In the genomic region with DNA sequence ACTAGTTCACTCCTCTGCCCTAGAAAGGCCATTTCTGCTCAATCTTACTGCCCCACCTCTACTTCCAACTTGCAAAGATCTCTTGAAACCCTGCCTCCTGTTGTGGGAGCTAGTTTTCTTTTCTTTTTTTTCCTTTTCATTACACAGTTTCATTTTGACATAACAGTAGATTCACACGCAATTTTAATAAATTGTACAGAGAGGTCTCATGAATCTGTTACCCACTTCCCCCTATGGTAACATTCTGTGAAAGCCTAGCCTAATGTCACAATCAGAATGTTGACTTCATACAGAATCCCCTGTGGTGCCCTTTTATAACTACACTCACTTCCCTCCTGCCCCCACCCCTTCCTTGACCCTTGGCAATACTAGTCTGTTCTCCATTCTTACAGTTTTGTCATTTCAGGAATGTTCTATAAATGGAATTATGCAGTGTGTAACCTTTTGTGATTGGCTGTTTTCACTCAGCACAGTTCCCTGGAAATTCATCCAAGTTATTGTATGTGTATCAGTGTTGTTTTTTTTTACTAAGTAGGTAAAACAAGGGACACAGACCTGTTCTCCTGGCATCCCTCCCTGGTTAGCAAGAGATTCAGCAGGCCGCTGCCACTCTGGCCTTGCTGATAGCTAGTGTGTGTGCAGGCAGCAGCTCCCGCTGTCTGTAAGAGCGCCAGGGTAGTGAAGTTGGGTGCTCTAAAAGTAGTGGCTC, we compare ENCODE assay signal across 9 cellular contexts. TPM values are rescaled to one million over a fixed set of nuclear protein-coding genes. Genes with fewer than 3 reads are reported as not detected.
DNase-seq lines count a peak whose midpoint lies in the region; ATAC-seq, FAIRE-seq and TF ChIP-seq lines count a peak whose summit lies in the region.
"Had no signal": no experiment of that assay in that cellular context is flagged by ENCODE, and none has a peak within 500 bp of the region (broad histone marks: within the 10 kb centered on the region; RNA-seq: fewer than 3 reads in every experiment).

No MANE protein-coding gene starts in this region.

- peaks cover 11% of the 10 kb centered on the region for H3K4me1 Mint-ChIP-seq in activated T-helper 2 cell treated with anti-CD3 and anti-CD28 coated beads, Interferon-gamma antibody, Interleukin-2, Interleukin-4, amounts not matched to agents 10 μg/mL and 5 μg/mL and 100 μg/mL, durations not matched to agents 14 hours and 24 hours and 36 hours (ENCODE audit: low read depth)

- peak overlapping the region; percentile 1 for H3K4me3 Mint-ChIP-seq in activated T-helper 2 cell treated with anti-CD3 and anti-CD28 coated beads, Interferon-gamma antibody, Interleukin-2, Interleukin-4, amounts not matched to agents 10 μg/mL and 5 μg/mL and 100 μg/mL, durations not matched to agents 14 hours and 24 hours and 36 hours (ENCODE audit: low read depth)
- H3K4me3 Mint-ChIP-seq: activated naive CD8-positive, alpha-beta T cell had no signal

- H3K36me3 Mint-ChIP-seq in activated T-helper 2 cell treated with anti-CD3 and anti-CD28 coated beads, Interferon-gamma antibody, Interleukin-2, Interleukin-4, amounts not matched to agents 10 μg/mL and 5 μg/mL and 100 μg/mL, durations not matched to agents 14 hours and 24 hours and 36 hours (ENCODE audit: low read depth), result no peaks in the 10 kb centered on the region
- H3K36me3 Mint-ChIP-seq: activated naive CD8-positive, alpha-beta T cell had no signal

- no peaks in the 10 kb centered on the region for H3K9me3 Mint-ChIP-seq in activated T-helper 2 cell treated with anti-CD3 and anti-CD28 coated beads, Interferon-gamma antibody, Interleukin-2, Interleukin-4, amounts not matched to agents 10 μg/mL and 5 μg/mL and 100 μg/mL, durations not matched to agents 14 hours and 24 hours and 36 hours

- DNase-seq in GM20000 (ENCODE audit: low spot score) (peak; percentile 59), iris pigment epithelial cell (ENCODE audit: low read depth) (peak; percentile 78), superior temporal gyrus (ENCODE audit: extremely low spot score) (peak; percentile 37), NCI-H2227 (lab: John Stamatoyannopoulos, UW; ENCODE audit: unreplicated experiment) (no peak), D721Med (ENCODE audit: insufficient read length, low spot score) (no peak)
- DNase-seq in activated T-helper 2 cell treated with anti-CD3 and anti-CD28 coated beads, Interferon-gamma antibody, Interleukin-2, Interleukin-4, amounts not matched to agents 10 μg/mL and 5 μg/mL and 100 μg/mL, durations not matched to agents 14 hours and 24 hours and 36 hours (ENCODE audit: low spot score), result no peak
- no peak for DNase-seq in activated CD8-positive, alpha-beta memory T cell treated with anti-CD3 and anti-CD28 coated beads for 24 hours

- ATAC-seq in HG03139 (IDR thresholded peaks at IDR 0.05; ENCODE audit: unreplicated experiment), result no peak

- H3K27me3 Mint-ChIP-seq in activated T-helper 2 cell treated with anti-CD3 and anti-CD28 coated beads, Interferon-gamma antibody, Interleukin-2, Interleukin-4, amounts not matched to agents 10 μg/mL and 5 μg/mL and 100 μg/mL, durations not matched to agents 14 hours and 24 hours and 36 hours (ENCODE audit: low read depth), result peaks cover 4% of the 10 kb centered on the region
- H3K27me3 Mint-ChIP-seq: activated naive CD8-positive, alpha-beta T cell had no signal

- intact Hi-C loops in activated T-helper 2 cell treated with anti-CD3 and anti-CD28 coated beads, Interferon-gamma antibody, Interleukin-2, Interleukin-4, amounts not matched to agents 10 μg/mL and 5 μg/mL and 100 μg/mL, durations not matched to agents 14 hours and 24 hours and 36 hours (cut with micrococcal nuclease), result no loop called here

- FAIRE-seq in D721Med (lab: Jason Lieb, UNC), result no peak

- peak overlapping the region; percentile 24 for H3K27ac Mint-ChIP-seq in activated T-helper 2 cell treated with anti-CD3 and anti-CD28 coated beads, Interferon-gamma antibody, Interleukin-2, Interleukin-4, amounts not matched to agents 10 μg/mL and 5 μg/mL and 100 μg/mL, durations not matched to agents 14 hours and 24 hours and 36 hours
- H3K27ac Mint-ChIP-seq: activated naive CD8-positive, alpha-beta T cell had no signal

- TF ChIP-seq CTCF in GM20000 (IDR thresholded peaks at IDR 0.05; ENCODE audit: extremely low read depth, missing control alignments), result no peak
- no peak for TF ChIP-seq CTCF in D721Med (IDR thresholded peaks at IDR 0.05; ENCODE audit: insufficient read depth, missing control alignments)

RNA-seq across cellular contexts. Expression of a gene that starts 21.5 kb away (rescaled TPM):
- total RNA-seq in activated T-helper 2 cell treated with anti-CD3 and anti-CD28 coated beads, Interferon-gamma antibody, Interleukin-2, Interleukin-4, amounts not matched to agents 10 μg/mL and 5 μg/mL and 100 μg/mL, durations not matched to agents 14 hours and 24 hours and 36 hours, result 0.52 and 0.62 TPM in 2 replicates

Comparison
In these comparisons a context has a peak if more than half of its experiments do, and no peak if none do; other contexts are left out.
1. DNase-seq: peak in GM20000 (single experiment), iris pigment epithelial cell (single experiment) and superior temporal gyrus (single experiment); none in activated T-helper 2 cell treated with anti-CD3 and anti-CD28 coated beads, Interferon-gamma antibody, Interleukin-2, Interleukin-4, amounts not matched to agents 10 μg/mL and 5 μg/mL and 100 μg/mL, durations not matched to agents 14 hours and 24 hours and 36 hours (single experiment), NCI-H2227 (single experiment), D721Med (single experiment) and activated CD8-positive, alpha-beta memory T cell treated with anti-CD3 and anti-CD28 coated beads for 24 hours (single experiment).